In genomic region chr7:50262916-50263690, GRCh38 we compare ENCODE assay signal across 1 cellular context.
TF ChIP-seq lines count a peak whose summit lies in the region.

No MANE protein-coding gene starts in this region.

TF ChIP-seq in GM23338, 12 proteins besides CTCF, POLR2A, EP300 and RAD21 (continued from another document):
- TF ChIP-seq ETS1 (IDR thresholded peaks at IDR 0.05) = no peak
TF ChIP-seq in GM23338: peak in this region for 0.
